ENCODE assay signal across 16 cellular contexts in the genomic region with DNA sequence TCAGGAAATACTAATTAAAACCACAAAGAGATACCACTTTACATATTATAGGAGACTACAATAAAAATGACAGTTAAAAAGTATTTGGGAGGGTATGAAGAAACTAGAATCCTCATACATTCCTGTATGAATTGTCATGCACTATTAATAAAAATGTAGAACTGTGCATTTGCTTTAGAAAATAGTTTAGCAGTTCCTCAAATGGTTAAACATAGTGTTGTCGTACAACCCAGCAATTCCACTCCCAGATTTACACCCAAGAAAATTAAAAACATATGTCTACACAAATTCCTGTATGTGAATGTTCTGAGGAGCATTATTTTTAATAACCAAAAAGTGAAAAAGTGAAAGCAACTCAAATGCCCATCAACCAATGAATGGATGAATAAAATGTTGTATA. TPM values are rescaled to one million over a fixed set of nuclear protein-coding genes. Genes with fewer than 3 reads are reported as not detected.
DNase-seq lines count a peak whose midpoint lies in the region; ATAC-seq and TF ChIP-seq lines count a peak whose summit lies in the region.
"Had no signal": no experiment of that assay in that cellular context is flagged by ENCODE, and none has a peak within 500 bp of the region (broad histone marks: within the 10 kb centered on the region; RNA-seq: fewer than 3 reads in every experiment).

No MANE protein-coding gene starts in this region.

- H3K4me3 ChIP-seq in AG10803 (ENCODE audit: low read length) (no peak overlapping the region), SK-N-MC (peak overlapping the region; percentile 20; the same call in 1 of the 2 replicates), osteoblast (ENCODE audit: insufficient read depth, low read length) (no peak overlapping the region)
- H3K4me3 ChIP-seq: PC-9 had no signal

- H3K27ac ChIP-seq in SK-N-MC (peak overlapping the region; percentile 59; the same call in 1 of the 2 replicates), osteoblast (ENCODE audit: low read depth, low read length) (no peak overlapping the region)
- H3K27ac ChIP-seq: C4-2B, PC-9 had no signal

- H3K27me3 ChIP-seq in osteoblast (ENCODE audit: insufficient read depth, low read length) = no peaks in the 10 kb centered on the region

- peak overlapping the region; percentile 11 for H3K4me2 ChIP-seq in osteoblast (ENCODE audit: insufficient read depth, low read length)
- H3K4me2 ChIP-seq: PC-9 had no signal

- no peak overlapping the region for H2AFZ ChIP-seq in osteoblast (ENCODE audit: low read length)
- H2AFZ ChIP-seq: PC-9 had no signal

- no peaks in the 10 kb centered on the region for H3K36me3 ChIP-seq in SK-N-MC (ENCODE audit: insufficient read depth, low read length)
- H3K36me3 ChIP-seq in osteoblast (ENCODE audit: insufficient read depth, low read length) = no peaks in the 10 kb centered on the region

- no peak for ATAC-seq in HG02938 (IDR thresholded peaks at IDR 0.05; ENCODE audit: unreplicated experiment)

- no peaks in the 10 kb centered on the region for H4K20me1 ChIP-seq in osteoblast (ENCODE audit: insufficient read depth, low read length)

- H3K79me2 ChIP-seq in osteoblast (ENCODE audit: insufficient read depth, low read length) = no peaks in the 10 kb centered on the region

- DNase-seq in AG10803 (ENCODE audit: low read depth) = peak; percentile 91
- peak; percentile 52 for DNase-seq in GM04504 (ENCODE audit: low read depth)
- no peak for DNase-seq in SK-N-MC (ENCODE audit: low read depth, low spot score)
- no peak for DNase-seq in osteoblast (ENCODE audit: insufficient read length, low spot score, missing footprints)
- DNase-seq in DMS79 treated with DMSO at 0.1 percent for 48 hours (lab: John Stamatoyannopoulos, UW) = no peak
- DNase-seq in NOMO-1 treated with dmso at 0.1 percent for 144 hours (lab: John Stamatoyannopoulos, UW; ENCODE audit: unreplicated experiment) = no peak
- DNase-seq: ACHN, COR-L47, DMS153, KBM-7, NCI-H1105, NCI-H187, PC-9 had no signal

- H3K9me3 ChIP-seq in SK-N-MC (ENCODE audit: low read depth, low read length) = peaks cover 5% of the 10 kb centered on the region; the same call in 1 of the 2 replicates
- no peaks in the 10 kb centered on the region for H3K9me3 ChIP-seq in osteoblast (ENCODE audit: low read depth, low read length)

- no peak overlapping the region for H3K9ac ChIP-seq in SK-N-MC (ENCODE audit: insufficient read length)

- H3K4me1 ChIP-seq in osteoblast (ENCODE audit: insufficient read depth, low read length) = peaks cover 10% of the 10 kb centered on the region

- TF ChIP-seq CTCF in AG10803 (conservative IDR thresholded peaks at IDR 0.05; ENCODE audit: low read length) = no peak
- TF ChIP-seq CTCF in osteoblast (IDR thresholded peaks at IDR 0.05; ENCODE audit: extremely low read depth, low read depth, low read length) = no peak

RNA-seq across cellular contexts. Expression of gene PDE4B, which starts 23.1 kb away (rescaled TPM):
- 19.2 and 21.4 TPM in 2 replicates for total RNA-seq in osteoblast
- total RNA-seq: G401 had no signal

Comparison
In these comparisons a context has a peak if more than half of its experiments do, and no peak if none do; other contexts are left out.
1. DNase-seq: peak in AG10803 (single experiment) and GM04504 (single experiment); none in SK-N-MC (single experiment), osteoblast (single experiment), DMS79 treated with DMSO at 0.1 percent for 48 hours (single experiment) and NOMO-1 treated with dmso at 0.1 percent for 144 hours (single experiment).